Comparison of ENCODE assay signal across 1 cellular context in the genomic region with DNA sequence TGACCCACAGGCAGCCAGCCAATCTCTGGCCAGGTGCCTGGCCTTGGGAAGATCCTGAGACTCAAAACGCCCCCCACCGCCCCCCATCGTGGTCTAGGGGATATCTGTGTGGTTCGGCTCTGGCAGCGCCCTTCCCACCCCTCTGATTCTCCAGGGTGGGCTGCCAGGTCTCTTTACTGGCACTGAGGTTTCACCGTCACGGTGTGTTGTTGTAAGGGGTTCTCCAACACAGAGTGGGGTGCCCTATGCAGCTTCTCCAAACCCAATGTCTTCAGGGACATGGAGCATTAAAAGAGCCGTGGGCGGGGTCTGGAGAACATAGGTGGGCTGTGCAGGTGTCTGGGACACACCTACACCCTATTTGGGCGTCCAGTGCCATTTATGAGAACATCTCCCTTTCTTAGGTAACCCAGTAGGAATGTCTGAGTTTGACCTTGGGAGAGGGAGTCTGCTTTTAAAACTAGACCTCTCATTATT.
TF ChIP-seq lines count a peak whose summit lies in the region.

No MANE protein-coding gene starts in this region.

TF ChIP-seq in endothelial cell of umbilical vein, 7 proteins besides CTCF, POLR2A, EP300 and RAD21:
- TF ChIP-seq MYC (IDR thresholded peaks at IDR 0.05; ENCODE audit: low read depth, low read length) (no peak), EZH2 (IDR thresholded peaks at IDR 0.05; ENCODE audit: borderline replicate concordance, low read depth, low read length, severe bottlenecking) (no peak), GATA2 (IDR thresholded peaks at IDR 0.05; ENCODE audit: insufficient read depth, insufficient read length, low read depth, low read length) (no peak), FOS (IDR thresholded peaks at IDR 0.05; ENCODE audit: borderline replicate concordance, insufficient read depth, low read length) (no peak), JUN (IDR thresholded peaks at IDR 0.05; ENCODE audit: borderline replicate concordance, insufficient read depth, insufficient read length, low read depth) (no peak), POLR2AphosphoS5 (IDR thresholded peaks at IDR 0.05; ENCODE audit: insufficient read depth, low read depth, low read length) (no peak)
- TF ChIP-seq, protein P1, sequence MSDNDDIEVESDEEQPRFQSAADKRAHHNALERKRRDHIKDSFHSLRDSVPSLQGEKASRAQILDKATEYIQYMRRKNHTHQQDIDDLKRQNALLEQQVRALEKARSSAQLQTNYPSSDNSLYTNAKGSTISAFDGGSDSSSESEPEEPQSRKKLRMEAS (IDR thresholded peaks at IDR 0.05; ENCODE audit: insufficient read depth, insufficient read length), result no peak
